Comparison of ENCODE assay signal across 8 cellular contexts in genomic region chr2:74549685-74549971, GRCh38. TPM values are rescaled to one million over a fixed set of nuclear protein-coding genes. Genes with fewer than 3 reads are reported as not detected.
DNase-seq lines count a peak whose midpoint lies in the region; ATAC-seq and TF ChIP-seq lines count a peak whose summit lies in the region.

No MANE protein-coding gene starts in this region.

- H3K4me3 ChIP-seq in epithelial cell of esophagus (ENCODE audit: low read length): peak overlapping the region; percentile 51

- H3K27ac Mint-ChIP-seq in progenitor cell of endocrine pancreas: peak overlapping the region; percentile 60

- H3K36me3 ChIP-seq in ES-I3 (ENCODE audit: insufficient read depth, low read length): no peaks in the 10 kb centered on the region

- H3K4me1 Mint-ChIP-seq in progenitor cell of endocrine pancreas (ENCODE audit: low read depth): peaks cover 16% of the 10 kb centered on the region

- TF ChIP-seq CTCF in epithelial cell of esophagus (IDR thresholded peaks at IDR 0.05; ENCODE audit: insufficient read depth, low read depth, low read length, missing control alignments) (no peak), progenitor cell of endocrine pancreas (IDR thresholded peaks at IDR 0.05; ENCODE audit: unreplicated experiment) (no peak)

- H3K4me1 ChIP-seq in ES-I3 (ENCODE audit: insufficient read depth, low read length): peaks cover 7% of the 10 kb centered on the region; the same call in 1 of the 2 replicates

- H3K9me3 ChIP-seq in ES-I3 (ENCODE audit: control insufficient read depth, insufficient read depth, low read length): no peaks in the 10 kb centered on the region

- H3K27me3 Mint-ChIP-seq in progenitor cell of endocrine pancreas: peaks cover 32% of the 10 kb centered on the region

- H3K9me3 Mint-ChIP-seq in progenitor cell of endocrine pancreas (ENCODE audit: low read depth): no peaks in the 10 kb centered on the region

- peak; percentile 15 for DNase-seq in OCI-M1 (lab: John Stamatoyannopoulos, UW)
- DNase-seq in epithelial cell of esophagus (ENCODE audit: low read depth): no peak
- DNase-seq in progenitor cell of endocrine pancreas (ENCODE audit: low spot score, unreplicated experiment): no peak
- no peak for DNase-seq in NCI-H510A treated with DMSO at 0.1 percent for 48 hours (lab: John Stamatoyannopoulos, UW)
- DNase-seq in iPS-NIHi7 (ENCODE audit: extremely low spot score): no peak
- DNase-seq in DMS 273 treated with DMSO at 0.1 percent for 48 hours (lab: John Stamatoyannopoulos, UW): no peak

- ATAC-seq in HG02610 (IDR thresholded peaks at IDR 0.05; ENCODE audit: unreplicated experiment): no peak

- H3K4me3 Mint-ChIP-seq in progenitor cell of endocrine pancreas (ENCODE audit: low read depth): peak overlapping the region; percentile 77

- no peaks in the 10 kb centered on the region for H3K36me3 Mint-ChIP-seq in progenitor cell of endocrine pancreas (ENCODE audit: insufficient read depth)

- H3K9ac ChIP-seq in ES-I3 (ENCODE audit: low read depth, low read length): peak overlapping the region; percentile 74

RNA-seq across cellular contexts. Expression of gene LOXL3, which starts 4.1 kb away (rescaled TPM):
- 23.4 and 24.2 TPM in 2 replicates for total RNA-seq in progenitor cell of endocrine pancreas

RNA-seq across cellular contexts. Expression of gene DOK1, which starts 4.9 kb away (rescaled TPM):
- 18.5 and 20.9 TPM in 2 replicates for total RNA-seq in progenitor cell of endocrine pancreas

RNA-seq across cellular contexts. Expression of gene HTRA2, which starts 19.9 kb away (rescaled TPM):
- total RNA-seq in progenitor cell of endocrine pancreas: 35.9 and 41.9 TPM in 2 replicates

RNA-seq across cellular contexts. Expression of gene AUP1, which starts 20.1 kb away (rescaled TPM):
- 110 and 115 TPM in 2 replicates for total RNA-seq in progenitor cell of endocrine pancreas

RNA-seq across cellular contexts. Expression of gene DQX1, which starts 23.6 kb away (rescaled TPM):
- 1.5 and 1.7 TPM in 2 replicates for total RNA-seq in progenitor cell of endocrine pancreas
